In the genomic region with DNA sequence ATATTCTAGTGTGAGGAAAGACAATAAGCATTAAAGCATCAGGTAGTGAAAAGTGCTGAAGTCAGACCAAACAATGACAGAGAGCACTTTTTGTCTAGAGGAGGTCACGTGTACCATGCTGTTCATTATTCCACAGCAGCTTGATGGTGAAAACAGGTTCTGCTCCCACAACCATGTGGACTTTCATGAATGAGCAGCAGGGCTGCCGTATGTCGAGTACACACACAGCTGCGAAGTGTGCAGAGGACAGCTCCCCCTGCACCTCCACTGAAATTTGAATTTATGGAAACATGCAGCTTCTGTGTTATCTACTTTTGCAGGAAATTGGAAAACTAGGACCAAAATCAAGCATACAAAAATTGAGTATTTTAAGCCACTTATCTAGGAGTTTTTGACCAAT, we compare ENCODE assay signal across 30 cellular contexts.
DNase-seq lines count a peak whose midpoint lies in the region; ATAC-seq, FAIRE-seq and TF ChIP-seq lines count a peak whose summit lies in the region.
"Had no signal": no experiment of that assay in that cellular context is flagged by ENCODE, and none has a peak within 500 bp of the region (broad histone marks: within the 10 kb centered on the region; RNA-seq: fewer than 3 reads in every experiment).

No MANE protein-coding gene starts in this region.

- H3K36me3 ChIP-seq in right lobe of liver: no peaks in the 10 kb centered on the region
- H3K36me3 ChIP-seq: breast epithelium, heart left ventricle had no signal

- no peak for ATAC-seq in right lobe of liver
- ATAC-seq: activated CD8-positive, alpha-beta memory T cell treated with anti-CD3 and anti-CD28 coated beads, Interleukin-2, amount 10 ng/mL, durations not matched to agents 7 days and 5 days; activated T-cell treated with anti-CD3 and anti-CD28 coated beads, Interleukin-2, amount 50 U/mL, for 72 hours; GM23338; heart left ventricle; left colon; naive thymus-derived CD4-positive, alpha-beta T cell; Right ventricle myocardium inferior had no signal

- H3K9me3 ChIP-seq in right lobe of liver: no peaks in the 10 kb centered on the region
- H3K9me3 ChIP-seq: breast epithelium, heart left ventricle had no signal

- no peaks in the 10 kb centered on the region for H3K4me1 ChIP-seq in right lobe of liver
- H3K4me1 ChIP-seq: breast epithelium had no signal

- 90% methylated on average over 3 of the region's 4 CpGs for WGBS in right lobe of liver (ENCODE audit: insufficient coverage, low coverage, low lambda C conversion rate, missing lambda C conversion rate)

- no peak overlapping the region for H3K4me3 ChIP-seq in right lobe of liver
- H3K4me3 ChIP-seq: breast epithelium, GM23338, heart left ventricle had no signal

- TF ChIP-seq CTCF in right lobe of liver (IDR thresholded peaks at IDR 0.05): no peak

- peak; percentile 40 for FAIRE-seq in GM12891 (lab: Jason Lieb, UNC)
- FAIRE-seq: endothelial cell of umbilical vein, G401.6 had no signal

- DNase-seq in GM12891 (ENCODE audit: insufficient read length, low spot score) (no peak), NCI-H526 treated with DMSO at 0.1 percent for 48 hours (lab: John Stamatoyannopoulos, UW) (peak; percentile 53), globus pallidus (ENCODE audit: low spot score) (peak; percentile 70), renal cortical epithelial cell (ENCODE audit: low read depth) (peak; percentile 34), right lobe of liver (no peak), erythroblast (lab: John Stamatoyannopoulos, UW) (no peak), NCI-H345 treated with DMSO at 0.1 percent for 48 hours (lab: John Stamatoyannopoulos, UW; ENCODE audit: unreplicated experiment) (no peak)
- DNase-seq: activated CD4-positive, alpha-beta T cell treated with anti-CD3 and anti-CD28 coated beads, Interleukin-2, amount 10 ng/mL, durations not matched to agents 7 days and 5 days; activated CD8-positive, alpha-beta memory T cell treated with anti-CD3 and anti-CD28 coated beads, Interleukin-2, amount 10 ng/mL, durations not matched to agents 7 days and 5 days; activated naive CD4-positive, alpha-beta T cell treated with anti-CD3 and anti-CD28 coated beads for 36 hours; activated T-cell treated with anti-CD3 and anti-CD28 coated beads, Interleukin-2, amount 50 U/mL, for 72 hours; amniotic stem cell; CD4-positive, alpha-beta T cell; DMS153; heart left ventricle; KG1; left colon; naive thymus-derived CD4-positive, alpha-beta T cell; NCI-H1436; NCI-H2227 treated with DMSO at 0.1 percent for 48 hours; NCI-H82; PC-3; stimulated activated CD4-positive, alpha-beta T cell treated with anti-CD3 and anti-CD28 coated beads, Interleukin-4, amount 100 ng/mL, for 24 hours; stimulated activated naive CD4-positive, alpha-beta T cell had no signal

- no peak for TF ChIP-seq POLR2A in GM12891 (IDR thresholded peaks at IDR 0.05; ENCODE audit: low read depth, low read length)
- no peak for TF ChIP-seq POLR2A in right lobe of liver (IDR thresholded peaks at IDR 0.05)
- TF ChIP-seq POLR2A in erythroblast (IDR thresholded peaks at IDR 0.05; ENCODE audit: low read length): no peak

- H3K27ac ChIP-seq in right lobe of liver: no peak overlapping the region
- H3K27ac ChIP-seq: breast epithelium, heart left ventricle, VCaP had no signal

- intact Hi-C loops in right lobe of liver (cut with DNase I): no loop called here

- H3K27me3 ChIP-seq in right lobe of liver: no peaks in the 10 kb centered on the region
- H3K27me3 ChIP-seq: breast epithelium, heart left ventricle had no signal

TF ChIP-seq in GM12891, 5 proteins besides CTCF, POLR2A, EP300 and RAD21:
- TF ChIP-seq POU2F2 (IDR thresholded peaks at IDR 0.05; ENCODE audit: low read depth, low read length): no peak
- no peak for TF ChIP-seq TAF1 (IDR thresholded peaks at IDR 0.05; ENCODE audit: low read depth, low read length)
TF ChIP-seq in GM12891: peak in this region for 0.

Comparison
In these comparisons a context has a peak if more than half of its experiments do, and no peak if none do; other contexts are left out.
1. DNase-seq: peak in NCI-H526 treated with DMSO at 0.1 percent for 48 hours (single experiment), globus pallidus (single experiment) and renal cortical epithelial cell (single experiment); none in GM12891 (single experiment), right lobe of liver (0 of 3), erythroblast (0 of 2) and NCI-H345 treated with DMSO at 0.1 percent for 48 hours (single experiment).